In genomic region chr20:43473058-43473704, GRCh38 we compare ENCODE assay signal across 2 cellular contexts.
TF ChIP-seq lines count a peak whose summit lies in the region.

No MANE protein-coding gene starts in this region.

TF ChIP-seq in SK-N-SH, 30 proteins besides CTCF, POLR2A, EP300 and RAD21 (continued from another document):
- TF ChIP-seq TEAD4 (IDR thresholded peaks at IDR 0.05; ENCODE audit: borderline replicate concordance, insufficient read depth) (no peak), GATA2 (CRISPR knock-in tag; IDR thresholded peaks at IDR 0.05) (no peak), MAX (IDR thresholded peaks at IDR 0.05; ENCODE audit: low read depth) (no peak), ZBTB33 (IDR thresholded peaks at IDR 0.05; ENCODE audit: borderline replicate concordance, low read depth) (no peak)

TF ChIP-seq in SK-N-SH treated with all-trans-retinoic acid at 6 μM for 48 hours, 23 proteins besides CTCF, POLR2A, EP300 and RAD21 (continued from another document):
- TF ChIP-seq TSHZ2 (CRISPR knock-in tag; IDR thresholded peaks at IDR 0.05) (no peak), ZNF8 (CRISPR knock-in tag; IDR thresholded peaks at IDR 0.05) (no peak), BACH2 (CRISPR knock-in tag; IDR thresholded peaks at IDR 0.05; ENCODE audit: borderline replicate concordance) (no peak), SNAI2 (CRISPR knock-in tag; IDR thresholded peaks at IDR 0.05) (no peak), ZFP30 (CRISPR knock-in tag; IDR thresholded peaks at IDR 0.05) (no peak), CSDC2 (CRISPR knock-in tag; IDR thresholded peaks at IDR 0.05) (no peak), ZC3H10 (CRISPR knock-in tag; IDR thresholded peaks at IDR 0.05) (no peak), CREB5 (CRISPR knock-in tag; IDR thresholded peaks at IDR 0.05; ENCODE audit: low read depth) (no peak), OSR1 (CRISPR knock-in tag; IDR thresholded peaks at IDR 0.05) (no peak), ZNF70 (CRISPR knock-in tag; IDR thresholded peaks at IDR 0.05) (no peak), ZFP3 (CRISPR knock-in tag; IDR thresholded peaks at IDR 0.05) (no peak), ESRRG (CRISPR knock-in tag; IDR thresholded peaks at IDR 0.05) (no peak), TOX (CRISPR knock-in tag; IDR thresholded peaks at IDR 0.05; ENCODE audit: borderline replicate concordance) (no peak), GLIS3 (CRISPR knock-in tag; IDR thresholded peaks at IDR 0.05) (no peak), PATZ1 (CRISPR knock-in tag; IDR thresholded peaks at IDR 0.05; ENCODE audit: borderline replicate concordance) (no peak)
